ENCODE assay signal across 32 cellular contexts in genomic region chr1:243514927-243515326, GRCh38.
"Had no signal": no experiment of that assay in that cellular context is flagged by ENCODE, and none has a peak within 500 bp of the region (broad histone marks: within the 10 kb centered on the region; RNA-seq: fewer than 3 reads in every experiment).

No MANE protein-coding gene starts in this region.

- ATAC-seq: activated CD8-positive, alpha-beta memory T cell treated with anti-CD3 and anti-CD28 coated beads, Interleukin-2, amount 10 ng/mL, durations not matched to agents 7 days and 5 days; body of pancreas; gastroesophageal sphincter; heart right ventricle had no signal

- H3K4me3 ChIP-seq: adrenal gland, body of pancreas, colonic mucosa, esophagus squamous epithelium, gastroesophageal sphincter, heart right ventricle had no signal

- H3K27ac ChIP-seq: adrenal gland, body of pancreas, colonic mucosa, epithelial cell of prostate, esophagus squamous epithelium, gastroesophageal sphincter, heart right ventricle had no signal

- H3K27me3 Mint-ChIP-seq: activated CD4-positive, alpha-beta memory T cell treated with anti-CD3 and anti-CD28 coated beads, Interleukin-2, amount 10 ng/mL, durations not matched to agents 7 days and 5 days; activated CD4-positive, alpha-beta T cell treated with anti-CD3 and anti-CD28 coated beads, Interleukin-2, amount 10 ng/mL, durations not matched to agents 7 days and 5 days; activated CD8-positive, alpha-beta memory T cell treated with anti-CD3 and anti-CD28 coated beads, Interleukin-2, amount 10 ng/mL, durations not matched to agents 7 days and 5 days; activated naive CD8-positive, alpha-beta T cell; activated naive CD8-positive, alpha-beta T cell treated with anti-CD3 and anti-CD28 coated beads, Interleukin-2, amount 50 U/mL, for 24 hours; activated T-cell treated with anti-CD3 and anti-CD28 coated beads, Interleukin-2, amount 50 U/mL, for 24 hours had no signal

- FAIRE-seq: endometrium, endothelial cell of umbilical vein had no signal

- H3K27me3 ChIP-seq: adrenal gland, body of pancreas, colonic mucosa, esophagus squamous epithelium, gastroesophageal sphincter, heart right ventricle had no signal

- DNase-seq: activated CD4-positive, alpha-beta memory T cell treated with anti-CD3 and anti-CD28 coated beads, Interleukin-2, amount 10 ng/mL, durations not matched to agents 7 days and 5 days; activated CD4-positive, alpha-beta T cell treated with anti-CD3 and anti-CD28 coated beads for 1 hour; activated CD4-positive, alpha-beta T cell treated with anti-CD3 and anti-CD28 coated beads for 4 hours; activated CD4-positive, alpha-beta T cell treated with anti-CD3 and anti-CD28 coated beads, Interleukin-2, amount 10 ng/mL, durations not matched to agents 7 days and 5 days; activated CD4-positive, alpha-beta T cell treated with anti-CD3 and anti-CD28 coated beads, Interleukin-2, amount 50 U/mL, for 4 hours; activated CD8-positive, alpha-beta memory T cell treated with anti-CD3 and anti-CD28 coated beads, Interleukin-2, amount 10 ng/mL, durations not matched to agents 7 days and 5 days; activated CD8-positive, alpha-beta memory T cell treated with anti-CD3 and anti-CD28 coated beads, Interleukin-2, amount 50 U/mL, for 48 hours; activated effector memory CD4-positive, alpha-beta T cell treated with Interleukin-2 at 50 U/mL for 16 hours; activated gamma-delta T cell treated with Interleukin-2 at 50 U/mL for 16 hours; activated naive CD4-positive, alpha-beta T cell treated with anti-CD3 and anti-CD28 coated beads, Interleukin-2, amount 50 U/mL, for 16 hours; activated naive CD4-positive, alpha-beta T cell treated with Interleukin-2 at 50 U/mL for 16 hours; activated naive CD8-positive, alpha-beta T cell treated with anti-CD3 and anti-CD28 coated beads, Interleukin-2, amount 50 U/mL, for 24 hours; activated T-cell treated with anti-CD3 and anti-CD28 coated beads for 4 hours; activated T-cell treated with anti-CD3 and anti-CD28 coated beads, Interleukin-2, amount 50 U/mL, for 24 hours; activated T-cell treated with anti-CD3 and anti-CD28 coated beads, Interleukin-2, amount 50 U/mL, for 72 hours; adrenal gland; amygdala; aorta; body of pancreas; caudate nucleus; cerebellar nuclear complex; colonic mucosa; effector CD8-positive, alpha-beta T cell; esophagus squamous epithelium; foreskin melanocyte; heart right ventricle; T-helper 2 cell had no signal

- H3K4me1 ChIP-seq: adrenal gland, body of pancreas, colonic mucosa, esophagus squamous epithelium had no signal

- H3K27ac Mint-ChIP-seq: activated CD4-positive, alpha-beta memory T cell treated with anti-CD3 and anti-CD28 coated beads, Interleukin-2, amount 10 ng/mL, durations not matched to agents 7 days and 5 days; activated CD4-positive, alpha-beta T cell treated with anti-CD3 and anti-CD28 coated beads, Interleukin-2, amount 10 ng/mL, durations not matched to agents 7 days and 5 days; activated CD8-positive, alpha-beta memory T cell treated with anti-CD3 and anti-CD28 coated beads, Interleukin-2, amount 10 ng/mL, durations not matched to agents 7 days and 5 days; activated naive CD8-positive, alpha-beta T cell; activated T-cell treated with anti-CD3 and anti-CD28 coated beads, Interleukin-2, amount 50 U/mL, for 72 hours had no signal

- H3K9me3 ChIP-seq: adrenal gland, body of pancreas, colonic mucosa had no signal

- H3K4me1 Mint-ChIP-seq: activated CD4-positive, alpha-beta memory T cell treated with anti-CD3 and anti-CD28 coated beads, Interleukin-2, amount 10 ng/mL, durations not matched to agents 7 days and 5 days; activated CD4-positive, alpha-beta T cell treated with anti-CD3 and anti-CD28 coated beads, Interleukin-2, amount 10 ng/mL, durations not matched to agents 7 days and 5 days had no signal

- H3K4me3 Mint-ChIP-seq: activated CD4-positive, alpha-beta memory T cell treated with anti-CD3 and anti-CD28 coated beads, Interleukin-2, amount 10 ng/mL, durations not matched to agents 7 days and 5 days; activated CD4-positive, alpha-beta T cell treated with anti-CD3 and anti-CD28 coated beads, Interleukin-2, amount 10 ng/mL, durations not matched to agents 7 days and 5 days; activated CD8-positive, alpha-beta memory T cell treated with anti-CD3 and anti-CD28 coated beads, Interleukin-2, amount 10 ng/mL, durations not matched to agents 7 days and 5 days; activated naive CD8-positive, alpha-beta T cell; activated naive CD8-positive, alpha-beta T cell treated with anti-CD3 and anti-CD28 coated beads, Interleukin-2, amount 50 U/mL, for 24 hours; activated T-cell treated with anti-CD3 and anti-CD28 coated beads, Interleukin-2, amount 50 U/mL, for 24 hours; activated T-cell treated with anti-CD3 and anti-CD28 coated beads, Interleukin-2, amount 50 U/mL, for 72 hours had no signal

- H3K36me3 ChIP-seq: colonic mucosa had no signal
